11 cellular contexts compared by ENCODE assay signal in genomic region chr15:90583471-90584252, GRCh38. TPM values are rescaled to one million over a fixed set of nuclear protein-coding genes. Genes with fewer than 3 reads are reported as not detected.
DNase-seq lines count a peak whose midpoint lies in the region; ATAC-seq, FAIRE-seq and TF ChIP-seq lines count a peak whose summit lies in the region.
"Had no signal": no experiment of that assay in that cellular context is flagged by ENCODE, and none has a peak within 500 bp of the region (broad histone marks: within the 10 kb centered on the region; RNA-seq: fewer than 3 reads in every experiment).

No MANE protein-coding gene starts in this region.

- no peaks in the 10 kb centered on the region for H3K27me3 ChIP-seq in CD8-positive, alpha-beta T cell (ENCODE audit: insufficient read depth, low read length)
- H3K27me3 ChIP-seq in neuronal stem cell (ENCODE audit: control insufficient read depth in 3 of 3, insufficient read depth in 3 of 3, low read depth in 1 of 3, low read length in 3 of 3), result no peaks in the 10 kb centered on the region
- no peaks in the 10 kb centered on the region for H3K27me3 ChIP-seq in brain microvascular endothelial cell (replicated peaks)

- H2BK12ac ChIP-seq in neuronal stem cell (ENCODE audit: low read length), result no peak overlapping the region

- H2AFZ ChIP-seq in OCI-LY7 (ENCODE audit: low read length), result no peak overlapping the region
- H2AFZ ChIP-seq in neuronal stem cell (ENCODE audit: low read length), result no peak overlapping the region

- no CpG with 5 or more reads among the region's 5 CpGs for WGBS in neuronal stem cell (ENCODE audit: extremely low coverage in 2 of 2, insufficient read length in 2 of 2, insufficient replicate concordance in 1 of 2), 2 donors

- H3K27me3 Mint-ChIP-seq in CD8-positive, alpha-beta T cell (ENCODE audit: low read depth), result no peaks in the 10 kb centered on the region

- peaks cover 28% of the 10 kb centered on the region for H3K36me3 Mint-ChIP-seq in CD8-positive, alpha-beta T cell

- H3K23ac ChIP-seq in neuronal stem cell (ENCODE audit: low read depth, low read length, poor library complexity), result no peak overlapping the region

- H4K91ac ChIP-seq in neuronal stem cell (ENCODE audit: low read depth, low read length, poor library complexity), result no peak overlapping the region

- H4K8ac ChIP-seq in neuronal stem cell (ENCODE audit: low read depth, low read length), result no peak overlapping the region

- peaks cover 52% of the 10 kb centered on the region for H3K4me1 ChIP-seq in CD8-positive, alpha-beta T cell (ENCODE audit: insufficient read depth, low read length)
- H3K4me1 ChIP-seq in OCI-LY7 (ENCODE audit: insufficient read depth, low read length, poor library complexity, severe bottlenecking) (peaks cover 24% of the 10 kb centered on the region), neuronal stem cell (ENCODE audit: control insufficient read depth in 2 of 2, insufficient read depth in 1 of 2, low read depth in 1 of 2, low read length in 2 of 2) (peaks cover 5% of the 10 kb centered on the region in 2 donors)

- H2BK15ac ChIP-seq in neuronal stem cell (ENCODE audit: low read length), result no peak overlapping the region

- no peak overlapping the region for H2BK5ac ChIP-seq in neuronal stem cell (ENCODE audit: low read length)

- H3K4me1 Mint-ChIP-seq in CD8-positive, alpha-beta T cell (ENCODE audit: low read depth), result peaks cover 75% of the 10 kb centered on the region

- H3K9me2 ChIP-seq in OCI-LY7 (ENCODE audit: insufficient read depth, low read length), result no peaks in the 10 kb centered on the region

- CTCF ChIA-PET in CD8-positive, alpha-beta T cell (lab: Charles Lee), result interaction anchor here (0.9 to 2.2 kb wide), 4 partner anchors 14 to 302 kb away, joined by 3 to 6 read pairs (median 6); no protein-coding TSS in a partner anchor
- CTCF ChIA-PET in OCI-LY7 (lab: Charles Lee; ENCODE audit: unreplicated experiment), result no interaction called here

- in situ Hi-C loops in brain microvascular endothelial cell (cut with HindIII; ENCODE audit: low pct_ligation_motif_present, low sequenced_read_pairs), result no loop called here

- H2AK5ac ChIP-seq in neuronal stem cell (ENCODE audit: low read depth, low read length), result no peak overlapping the region

- H4K20me1 ChIP-seq in OCI-LY7 (ENCODE audit: insufficient read depth, low read length), result no peaks in the 10 kb centered on the region

- H3K14ac ChIP-seq in neuronal stem cell (ENCODE audit: low read length), result no peak overlapping the region

- ATAC-seq in CD8-positive, alpha-beta T cell, result peak; percentile 75
- no peak for ATAC-seq in GM18520 (IDR thresholded peaks at IDR 0.05; ENCODE audit: unreplicated experiment)
- no peak for ATAC-seq in HG02763 (IDR thresholded peaks at IDR 0.05; ENCODE audit: unreplicated experiment)

- H3K79me2 ChIP-seq in OCI-LY7 (ENCODE audit: insufficient read depth, low read depth, low read length), result no peaks in the 10 kb centered on the region

- peak; percentile 45 for FAIRE-seq in frontal cortex (lab: Jason Lieb, UNC)

- no TSS peak for BruUV-seq in OCI-LY7 (replicated peaks; lab: Mats Ljungman, UMichigan)

- POLR2A ChIA-PET in CD8-positive, alpha-beta T cell (lab: Charles Lee), result interaction anchor here (1.8 kb wide), 1 partner anchor 10 kb away, joined by 9 read pairs; no protein-coding TSS in a partner anchor
- POLR2A ChIA-PET in OCI-LY7 (lab: Charles Lee), result interaction anchor here (0.6 to 1.2 kb wide), 2 partner anchors 13 to 39 kb away, joined by 3 read pairs; no protein-coding TSS in a partner anchor

- peak overlapping the region; percentile 22 for H3K4me3 Mint-ChIP-seq in CD8-positive, alpha-beta T cell

- H3K27ac Mint-ChIP-seq in CD8-positive, alpha-beta T cell, result peak overlapping the region; percentile 82

- H3K9ac ChIP-seq in neuronal stem cell (ENCODE audit: low read depth, low read length, poor library complexity), result no peak overlapping the region

- H3K4ac ChIP-seq in neuronal stem cell (ENCODE audit: low read length), result no peak overlapping the region

- H3K9me3 ChIP-seq in CD8-positive, alpha-beta T cell (ENCODE audit: low read length), result no peaks in the 10 kb centered on the region
- H3K9me3 ChIP-seq in OCI-LY7 (ENCODE audit: low read length), result no peaks in the 10 kb centered on the region
- H3K9me3 ChIP-seq in neuronal stem cell (replicated peaks in 1 of 2; ENCODE audit: control insufficient read depth in 2 of 2, insufficient read depth in 1 of 2, low read depth in 1 of 2, low read length in 2 of 2), result no peaks in the 10 kb centered on the region

- H3K4me2 ChIP-seq in OCI-LY7 (ENCODE audit: low read length) (no peak overlapping the region), neuronal stem cell (ENCODE audit: insufficient read depth, low read length, poor library complexity, severe bottlenecking) (no peak overlapping the region)

- no peak overlapping the region for H3K18ac ChIP-seq in neuronal stem cell (ENCODE audit: low read length)

- no peaks in the 10 kb centered on the region for H3K36me3 ChIP-seq in CD8-positive, alpha-beta T cell (ENCODE audit: insufficient read depth, low read length)
- H3K36me3 ChIP-seq in OCI-LY7 (ENCODE audit: insufficient read depth, low read length) (no peaks in the 10 kb centered on the region), neuronal stem cell (replicated peaks in 1 of 2; ENCODE audit: control insufficient read depth in 2 of 2, insufficient read depth in 2 of 2, low read length in 2 of 2) (no peaks in the 10 kb centered on the region), brain microvascular endothelial cell (replicated peaks) (no peaks in the 10 kb centered on the region)

- H3K9me3 Mint-ChIP-seq in CD8-positive, alpha-beta T cell, result no peaks in the 10 kb centered on the region

- no peak overlapping the region for H3K27ac ChIP-seq in CD8-positive, alpha-beta T cell (ENCODE audit: low read depth, low read length)
- H3K27ac ChIP-seq in OCI-LY7 (ENCODE audit: low read depth, low read length, poor library complexity, severe bottlenecking), result no peak overlapping the region
- H3K27ac ChIP-seq in neuronal stem cell (replicated peaks; ENCODE audit: low read length), result peak overlapping the region; percentile 23
- no peak overlapping the region for H3K27ac ChIP-seq in brain microvascular endothelial cell

- no peak overlapping the region for H2BK120ac ChIP-seq in neuronal stem cell (ENCODE audit: low read depth, low read length)

- peak in 1 of 7 experiments; percentile 49 for DNase-seq in CD8-positive, alpha-beta T cell
- DNase-seq in OCI-LY7 (ENCODE audit: low spot score) (peak; percentile 13), frontal cortex (ENCODE audit: low spot score in 2 of 2) (no peak), neuronal stem cell (ENCODE audit: low spot score) (no peak), DMS114 treated with DMSO at 0.1 percent for 48 hours (lab: John Stamatoyannopoulos, UW; ENCODE audit: unreplicated experiment) (no peak), brain microvascular endothelial cell (no peak)
- DNase-seq: DMS153, NCI-H510A treated with DMSO at 0.1 percent for 48 hours, trophoblast cell had no signal

- H3K79me1 ChIP-seq in neuronal stem cell (ENCODE audit: low read depth, low read length), result no peaks in the 10 kb centered on the region

- no peak for TF ChIP-seq CTCF in CD8-positive, alpha-beta T cell (IDR thresholded peaks at IDR 0.05)
- no peak for TF ChIP-seq CTCF in OCI-LY7 (conservative IDR thresholded peaks at IDR 0.05; ENCODE audit: low read length)
- TF ChIP-seq CTCF in brain microvascular endothelial cell (IDR thresholded peaks at IDR 0.05; ENCODE audit: low read depth, low read length, missing control alignments), result no peak

- H3K4me3 ChIP-seq in CD8-positive, alpha-beta T cell (ENCODE audit: low read depth, low read length), result no peak overlapping the region
- H3K4me3 ChIP-seq in OCI-LY7 (ENCODE audit: low read depth, low read length, poor library complexity, severe bottlenecking) (no peak overlapping the region), neuronal stem cell (ENCODE audit: low read length in 2 of 2) (no peak overlapping the region), brain microvascular endothelial cell (ENCODE audit: low read depth, low read length) (no peak overlapping the region)

- intact Hi-C loops in CD8-positive, alpha-beta T cell (cut with DNase I, micrococcal nuclease), result loop anchor here (1.0 to 5.0 kb wide), 2 partner anchors 9 to 46 kb away; no protein-coding TSS in a partner anchor
- intact Hi-C loops in OCI-LY7 (cut with micrococcal nuclease; ENCODE audit: unreplicated experiment), result no loop called here

RNA-seq across cellular contexts. Expression of gene CRTC3, which starts 53.9 kb away (rescaled TPM):
- 10 to 100 TPM; 74.0 to 77.9 TPM for total RNA-seq in CD8-positive, alpha-beta T cell
- 5.6 and 8.9 TPM in 2 replicates for total RNA-seq in OCI-LY7 (2014; rRNA removed; shearing (Covaris generic))
- 12.4 and 14.7 TPM in 2 replicates for total RNA-seq in OCI-LY7 (2022)
- 13.9 TPM for total RNA-seq in frontal cortex
- polyA plus RNA-seq in neuronal stem cell (2013, experiment 1 of 2), result 8.4 TPM
- polyA plus RNA-seq in neuronal stem cell (2013, experiment 2 of 2), result 8.2 TPM
